Comparison of ENCODE assay signal across 8 cellular contexts in genomic region chr10:95290801-95291633, GRCh38. TPM values are rescaled to one million over a fixed set of nuclear protein-coding genes. Genes with fewer than 3 reads are reported as not detected.
A peak's percentile ranks its signal among the peaks of the same experiment; 100 is the strongest.
DNase-seq lines count a peak whose midpoint lies in the region; ATAC-seq, FAIRE-seq and TF ChIP-seq lines count a peak whose summit lies in the region.

TSS of gene PDLIM1 (minus strand) at chr10:95291003. CDS start at chr10:95290915, 88 bp downstream.

- peak; percentile 56 for TF ChIP-seq POLR2A in breast epithelium (IDR thresholded peaks at IDR 0.05)

- H3K4me3 ChIP-seq in breast epithelium, result peak within 1 kb of the TSS; percentile 69 to 98 (median 96)

- no peaks in the 10 kb centered on the region for H3K9me3 ChIP-seq in breast epithelium

- no peaks in the 10 kb centered on the region for H3K36me3 ChIP-seq in breast epithelium

- intact Hi-C loops in breast epithelium (cut with DNase I; ENCODE audit: low total_unique reads), result loop anchor here (5.0 kb wide), 1 partner anchor 1159 kb away; no protein-coding TSS in a partner anchor

- H3K4me1 ChIP-seq in breast epithelium, result peaks cover 0 to 8% of the 10 kb centered on the region in 2 donors

- peak in 2 of 3 donors; percentile 22 to 61 for TF ChIP-seq CTCF in breast epithelium (IDR thresholded peaks at IDR 0.05)

- H3K27ac ChIP-seq in breast epithelium, result peak within 1 kb of the TSS; percentile 92 to 96

- no peak for FAIRE-seq in HTR-8/SVneo (lab: Jason Lieb, UNC)

- peak; percentile 34 for ATAC-seq in GM21423 (IDR thresholded peaks at IDR 0.05; ENCODE audit: unreplicated experiment)

- H3K27me3 ChIP-seq in breast epithelium, result no peaks in the 10 kb centered on the region

- DNase-seq in ELR (ENCODE audit: low read depth) (peak; percentile 77), HTR-8/SVneo (ENCODE audit: insufficient read length, low spot score) (peak; percentile 59), SKM-1 (lab: John Stamatoyannopoulos, UW; ENCODE audit: unreplicated experiment) (peak; percentile 59), breast epithelium (ENCODE audit: low spot score in 2 of 2) (peak; percentile 59 to 79), islet precursor cell (peak; percentile 89), NCI-H2029 (lab: John Stamatoyannopoulos, UW) (no peak)
- DNase-seq in stimulated activated CD4-positive, alpha-beta T cell treated with anti-CD3 and anti-CD28 coated beads, Interleukin-4, amount 100 ng/mL, for 1 hour, result peak; percentile 11

RNA-seq across cellular contexts. Expression of gene PDLIM1, which starts in this region (rescaled TPM):
- 100 to 1,000 TPM in 1 of 3 donors, 10 to 100 TPM in 2; 80.8 to 143 (median 87.7) TPM for total RNA-seq in breast epithelium
